Comparison of ENCODE assay signal across 1 cellular context in genomic region chr19:47703301-47703700, GRCh38.
TF ChIP-seq lines count a peak whose summit lies in the region.

No MANE protein-coding gene starts in this region.

TF ChIP-seq in IMR-90, 13 proteins besides CTCF, POLR2A, EP300 and RAD21 (continued from another document):
- TF ChIP-seq ELK1 (IDR thresholded peaks at IDR 0.05; ENCODE audit: borderline replicate concordance, low read depth, low read length) = no peak
- TF ChIP-seq BHLHE40 (IDR thresholded peaks at IDR 0.05; ENCODE audit: low read depth, low read length) = no peak
- TF ChIP-seq RFX5 (IDR thresholded peaks at IDR 0.05; ENCODE audit: low read depth, low read length) = no peak
- TF ChIP-seq MAZ (IDR thresholded peaks at IDR 0.05; ENCODE audit: borderline replicate concordance, low read depth, low read length) = no peak
- TF ChIP-seq NFE2L2 (IDR thresholded peaks at IDR 0.05; ENCODE audit: low read depth, low read length) = no peak
